ENCODE assay signal across 23 cellular contexts in the genomic region with DNA sequence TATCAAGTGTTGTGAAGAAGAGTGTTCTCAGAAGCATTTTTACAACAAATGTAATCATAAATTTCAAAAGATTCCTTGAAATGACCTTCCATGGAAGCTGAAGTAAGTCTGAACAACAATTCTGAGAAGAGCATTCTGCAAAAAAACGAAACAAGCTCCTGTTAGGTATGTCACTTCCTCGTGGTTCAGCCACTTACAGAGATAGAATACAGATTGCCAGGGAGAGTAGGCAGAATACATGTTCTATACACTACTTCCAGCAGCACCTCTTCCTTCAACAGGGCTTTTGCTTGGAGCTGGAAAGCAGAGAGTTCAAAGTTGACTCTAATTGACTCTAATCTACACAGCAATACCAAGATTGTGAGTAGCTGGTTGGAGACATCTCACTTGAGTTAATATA.
"Had no signal": no experiment of that assay in that cellular context is flagged by ENCODE, and none has a peak within 500 bp of the region (broad histone marks: within the 10 kb centered on the region; RNA-seq: fewer than 3 reads in every experiment).

No MANE protein-coding gene starts in this region.

- H3K4me3 Mint-ChIP-seq: memory B cell; mesothelial cell of epicardium; natural killer cell treated with Interleukin-12 subunit alpha and Interleukin-12 subunit beta and Interleukin-15 and Interleukin-18, amount 100 ng/mL, for 72 hours; neural progenitor cell; stimulated activated naive B cell treated with anti-CD40 and anti-IgM and Interleukin-4, amounts not matched to agents 10 μg/mL and 1 μg/mL and 100 μg/mL, for 72 hours had no signal

- H3K4me1 Mint-ChIP-seq: memory B cell; mesothelial cell of epicardium; stimulated activated naive B cell treated with anti-CD40 and anti-IgM and Interleukin-4, amounts not matched to agents 10 μg/mL and 1 μg/mL and 100 μg/mL, for 72 hours had no signal

- H3K36me3 Mint-ChIP-seq: memory B cell; mesothelial cell of epicardium; natural killer cell treated with Interleukin-12 subunit alpha and Interleukin-12 subunit beta and Interleukin-15 and Interleukin-18, amount 100 ng/mL, for 72 hours; neural progenitor cell; stimulated activated naive B cell treated with anti-CD40 and anti-IgM and Interleukin-4, amounts not matched to agents 10 μg/mL and 1 μg/mL and 100 μg/mL, for 72 hours had no signal

- H3K9me3 Mint-ChIP-seq: stimulated activated naive B cell treated with anti-CD40 and anti-IgM and Interleukin-4, amounts not matched to agents 10 μg/mL and 1 μg/mL and 100 μg/mL, for 72 hours had no signal

- ATAC-seq: left cardiac atrium; pancreas; psoas muscle; right lobe of liver; stimulated activated naive B cell treated with anti-CD40 and anti-IgM and Interleukin-4, amounts not matched to agents 10 μg/mL and 1 μg/mL and 100 μg/mL, for 72 hours had no signal

- DNase-seq: cortex of kidney; dorsolateral prefrontal cortex; effector CD8-positive, alpha-beta T cell; foreskin melanocyte; head of caudate nucleus; kidney; left cardiac atrium; left ventricle myocardium inferior; lower lobe of right lung; nucleus accumbens; pancreas; psoas muscle; retina; right lobe of liver; spleen; stimulated activated CD4-positive, alpha-beta T cell treated with anti-CD3 and anti-CD28 coated beads, Interleukin-2, amount 100 ng/mL, for 24 hours; stimulated activated CD4-positive, alpha-beta T cell treated with anti-CD3 and anti-CD28 coated beads, Interleukin-4, amount 100 ng/mL, for 4 hours; stimulated activated naive B cell treated with anti-CD40 and anti-IgM and Interleukin-4, amounts not matched to agents 10 μg/mL and 1 μg/mL and 100 μg/mL, for 72 hours; trophoblast cell had no signal

- H3K27me3 Mint-ChIP-seq: memory B cell; natural killer cell treated with Interleukin-12 subunit alpha and Interleukin-12 subunit beta and Interleukin-15 and Interleukin-18, amount 100 ng/mL, for 72 hours had no signal

- H3K27ac Mint-ChIP-seq: memory B cell; mesothelial cell of epicardium; natural killer cell treated with Interleukin-12 subunit alpha and Interleukin-12 subunit beta and Interleukin-15 and Interleukin-18, amount 100 ng/mL, for 72 hours; neural progenitor cell; stimulated activated naive B cell treated with anti-CD40 and anti-IgM and Interleukin-4, amounts not matched to agents 10 μg/mL and 1 μg/mL and 100 μg/mL, for 72 hours had no signal
